27 cellular contexts compared by ENCODE assay signal in the genomic region with DNA sequence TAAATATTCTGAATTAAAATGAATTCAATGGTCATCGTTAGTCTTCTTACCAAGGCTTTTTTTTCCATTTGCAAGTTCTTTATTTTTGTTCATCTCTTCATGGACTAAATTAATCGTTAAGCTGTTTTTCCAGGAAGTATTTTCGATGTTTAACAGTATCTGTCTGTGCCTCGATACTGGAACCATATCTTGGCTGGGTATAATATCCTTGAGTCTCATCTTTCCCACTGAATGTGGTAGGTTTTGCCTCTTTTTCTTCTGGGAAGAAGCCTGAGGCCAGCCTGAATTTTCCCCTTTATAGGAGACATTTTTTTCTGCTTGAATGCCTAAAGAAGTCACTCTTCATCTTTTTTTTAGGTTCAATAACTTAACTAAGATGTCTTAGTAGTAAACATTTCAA. TPM values are rescaled to one million over a fixed set of nuclear protein-coding genes. Genes with fewer than 3 reads are reported as not detected.
"Had no signal": no experiment of that assay in that cellular context is flagged by ENCODE, and none has a peak within 500 bp of the region (broad histone marks: within the 10 kb centered on the region; RNA-seq: fewer than 3 reads in every experiment).

No MANE protein-coding gene starts in this region.

- ATAC-seq: effector memory CD8-positive, alpha-beta T cell; gastrocnemius medialis; heart right ventricle; naive thymus-derived CD4-positive, alpha-beta T cell; sciatic nerve; stimulated activated memory B cell treated with anti-CD40 and anti-IgM and Interleukin-4, amounts not matched to agents 10 μg/mL and 1 μg/mL and 100 μg/mL, for 72 hours; upper lobe of right lung had no signal

- H3K36me3 ChIP-seq: esophagus muscularis mucosa, gastrocnemius medialis, heart right ventricle, spleen, tibial nerve, upper lobe of right lung had no signal

- H3K36me3 Mint-ChIP-seq: stimulated activated memory B cell treated with anti-CD40 and anti-IgM and Interleukin-4, amounts not matched to agents 10 μg/mL and 1 μg/mL and 100 μg/mL, for 72 hours had no signal

- H3K4me3 Mint-ChIP-seq: effector memory CD8-positive, alpha-beta T cell; naive thymus-derived CD4-positive, alpha-beta T cell; stimulated activated memory B cell treated with anti-CD40 and anti-IgM and Interleukin-4, amounts not matched to agents 10 μg/mL and 1 μg/mL and 100 μg/mL, for 72 hours; stimulated activated naive CD8-positive, alpha-beta T cell treated with anti-CD3 and anti-CD28 coated beads, Interleukin-15, Interleukin-2, amounts not matched to agents 100 ng/mL and 50 ng/mL, for 24 hours had no signal

- DNase-seq: effector memory CD8-positive, alpha-beta T cell; gastrocnemius medialis; heart right ventricle; hypothalamus; kidney glomerular epithelial cell; naive thymus-derived CD4-positive, alpha-beta T cell; posterior cingulate gyrus; spleen; stimulated activated CD4-positive, alpha-beta T cell treated with anti-CD3 and anti-CD28 coated beads, Interleukin-15, amount 100 ng/mL, for 24 hours; stimulated activated CD4-positive, alpha-beta T cell treated with anti-CD3 and anti-CD28 coated beads, Interleukin-1b, Interleukin-23, amount 100 ng/mL, for 48 hours; stimulated activated CD4-positive, alpha-beta T cell treated with anti-CD3 and anti-CD28 coated beads, Interleukin-4, amount 100 ng/mL, for 24 hours; testis; upper lobe of right lung had no signal

- H3K27me3 ChIP-seq: esophagus muscularis mucosa, testis, tibial nerve had no signal

- H3K27ac Mint-ChIP-seq: effector memory CD8-positive, alpha-beta T cell; naive thymus-derived CD4-positive, alpha-beta T cell; stimulated activated memory B cell treated with anti-CD40 and anti-IgM and Interleukin-4, amounts not matched to agents 10 μg/mL and 1 μg/mL and 100 μg/mL, for 72 hours; stimulated activated naive CD8-positive, alpha-beta T cell treated with anti-CD3 and anti-CD28 coated beads, Interleukin-15, Interleukin-2, amounts not matched to agents 100 ng/mL and 50 ng/mL, for 24 hours had no signal

- H3K27ac ChIP-seq: epithelial cell of prostate, esophagus muscularis mucosa, gastrocnemius medialis, heart right ventricle, spleen, testis, tibial nerve, upper lobe of right lung had no signal

- H3K4me3 ChIP-seq: esophagus muscularis mucosa, gastrocnemius medialis, heart right ventricle, spleen, testis, tibial nerve, upper lobe of right lung had no signal

- H3K9me3 ChIP-seq: esophagus muscularis mucosa, gastrocnemius medialis, heart right ventricle, spleen, testis, tibial nerve, upper lobe of right lung had no signal

- H3K9me3 Mint-ChIP-seq: effector memory CD8-positive, alpha-beta T cell; naive thymus-derived CD4-positive, alpha-beta T cell; stimulated activated memory B cell treated with anti-CD40 and anti-IgM and Interleukin-4, amounts not matched to agents 10 μg/mL and 1 μg/mL and 100 μg/mL, for 72 hours; stimulated activated naive CD8-positive, alpha-beta T cell treated with anti-CD3 and anti-CD28 coated beads, Interleukin-15, Interleukin-2, amounts not matched to agents 100 ng/mL and 50 ng/mL, for 24 hours had no signal

RNA-seq across cellular contexts. Expression of a gene that starts 32.1 kb away (rescaled TPM):
- total RNA-seq: lung microvascular endothelial cell, mesenteric fat pad, mononuclear cell, osteocyte, pulmonary artery endothelial cell, spleen, upper lobe of right lung had no signal
- polyA plus RNA-seq: naive thymus-derived CD4-positive, alpha-beta T cell had no signal

RNA-seq across cellular contexts. Expression of a gene that starts 33.8 kb away (rescaled TPM):
- total RNA-seq: fibroblast of villous mesenchyme, gastrocnemius medialis, lung microvascular endothelial cell, mesenteric fat pad, osteocyte, pulmonary artery endothelial cell, skeletal muscle tissue, tibial nerve had no signal
- polyA plus RNA-seq: neural cell had no signal

RNA-seq across cellular contexts. Expression of a gene that starts 49.4 kb away (rescaled TPM):
- polyA plus RNA-seq: naive thymus-derived CD4-positive, alpha-beta T cell had no signal
